Comparison of ENCODE assay signal across 16 cellular contexts in genomic region chr13:23506071-23506820, GRCh38.
DNase-seq lines count a peak whose midpoint lies in the region; ATAC-seq and TF ChIP-seq lines count a peak whose summit lies in the region.
"Had no signal": no experiment of that assay in that cellular context is flagged by ENCODE, and none has a peak within 500 bp of the region (broad histone marks: within the 10 kb centered on the region; RNA-seq: fewer than 3 reads in every experiment).

No MANE protein-coding gene starts in this region.

- peaks cover 12% of the 10 kb centered on the region for H3K4me1 ChIP-seq in hepatocyte (ENCODE audit: insufficient read depth)

- H3K4me3 ChIP-seq in cardiac fibroblast (replicated peaks in 1 of 2; ENCODE audit: low read depth in 2 of 2, low read length in 2 of 2) (no peak overlapping the region), hepatocyte (no peak overlapping the region)
- H3K4me3 ChIP-seq: stomach had no signal

- H3K79me2 ChIP-seq in hepatocyte: no peaks in the 10 kb centered on the region

- TF ChIP-seq CTCF in cardiac fibroblast (IDR thresholded peaks at IDR 0.05; ENCODE audit: low read depth, low read length): no peak
- TF ChIP-seq CTCF in hepatocyte (IDR thresholded peaks at IDR 0.05; ENCODE audit: poor library complexity): no peak
- no peak for TF ChIP-seq CTCF in type B pancreatic cell (conservative IDR thresholded peaks at IDR 0.05)

- H3K36me3 ChIP-seq in hepatocyte (replicated peaks; ENCODE audit: insufficient read depth, low read depth): no peaks in the 10 kb centered on the region
- H3K36me3 ChIP-seq: neutrophil, stomach had no signal

- H3K9me3 ChIP-seq in hepatocyte (ENCODE audit: low read depth): no peaks in the 10 kb centered on the region
- H3K9me3 ChIP-seq: neutrophil, stomach had no signal

- no peaks in the 10 kb centered on the region for H3K27me3 ChIP-seq in hepatocyte
- H3K27me3 ChIP-seq: stomach had no signal

- peak overlapping the region; percentile 56 for H3K27ac ChIP-seq in hepatocyte
- H3K27ac ChIP-seq: 22Rv1, neutrophil, stomach had no signal

- peaks cover 1% of the 10 kb centered on the region for H3K9me3 Mint-ChIP-seq in type B pancreatic cell

- WGBS in hepatocyte (ENCODE audit: low lambda C conversion rate, missing lambda C conversion rate): 42% methylated on average over 8 of the region's 8 CpGs

- no peak overlapping the region for H2AFZ ChIP-seq in hepatocyte

- ATAC-seq in GM21723 (IDR thresholded peaks at IDR 0.05; ENCODE audit: unreplicated experiment) (no peak), GM18519 (IDR thresholded peaks at IDR 0.05; ENCODE audit: low FRiP score, unreplicated experiment) (no peak), HG03469 (IDR thresholded peaks at IDR 0.05; ENCODE audit: unreplicated experiment) (no peak)

- H3K9me2 ChIP-seq in hepatocyte (replicated peaks; ENCODE audit: insufficient read depth): no peaks in the 10 kb centered on the region

- peak; percentile 5 for DNase-seq in DMS79 treated with DMSO at 0.1 percent for 48 hours (lab: John Stamatoyannopoulos, UW)
- DNase-seq in DMS79 (lab: John Stamatoyannopoulos, UW): no peak
- DNase-seq in cardiac fibroblast (ENCODE audit: low read depth in 2 of 2): peak; percentile 6 to 16
- DNase-seq in hepatocyte (ENCODE audit: low spot score): no peak
- no peak for DNase-seq in type B pancreatic cell (ENCODE audit: extremely low spot score, unreplicated experiment)
- DNase-seq: activated CD4-positive, CD25-positive, alpha-beta regulatory T cell; activated T-cell treated with anti-CD3 and anti-CD28 coated beads, Interleukin-2, amount 50 U/mL, for 48 hours; kidney; NCI-H510A; stimulated activated CD4-positive, alpha-beta T cell treated with anti-CD3 and anti-CD28 coated beads, Interleukin-4, amount 100 ng/mL, for 24 hours; stomach had no signal

- H3K4me3 Mint-ChIP-seq in type B pancreatic cell: peak overlapping the region; percentile 65

- peak overlapping the region; percentile 3 for H3K4me2 ChIP-seq in hepatocyte

- H3K4me1 Mint-ChIP-seq in type B pancreatic cell (ENCODE audit: unreplicated experiment): peaks cover 32% of the 10 kb centered on the region

- H3K36me3 Mint-ChIP-seq in type B pancreatic cell: no peaks in the 10 kb centered on the region

- H3K27me3 Mint-ChIP-seq in type B pancreatic cell: no peaks in the 10 kb centered on the region

- H4K20me1 ChIP-seq in hepatocyte (ENCODE audit: insufficient read depth, poor library complexity, severe bottlenecking): no peaks in the 10 kb centered on the region

- peak overlapping the region; percentile 22 for H3K27ac Mint-ChIP-seq in type B pancreatic cell

Comparison
In these comparisons a context has a peak if more than half of its experiments do, and no peak if none do; other contexts are left out.
1. DNase-seq: peak in DMS79 treated with DMSO at 0.1 percent for 48 hours (single experiment) and cardiac fibroblast (2 of 2); none in DMS79 (single experiment), hepatocyte (single experiment) and type B pancreatic cell (single experiment).